8 cellular contexts compared by ENCODE assay signal in the genomic region with DNA sequence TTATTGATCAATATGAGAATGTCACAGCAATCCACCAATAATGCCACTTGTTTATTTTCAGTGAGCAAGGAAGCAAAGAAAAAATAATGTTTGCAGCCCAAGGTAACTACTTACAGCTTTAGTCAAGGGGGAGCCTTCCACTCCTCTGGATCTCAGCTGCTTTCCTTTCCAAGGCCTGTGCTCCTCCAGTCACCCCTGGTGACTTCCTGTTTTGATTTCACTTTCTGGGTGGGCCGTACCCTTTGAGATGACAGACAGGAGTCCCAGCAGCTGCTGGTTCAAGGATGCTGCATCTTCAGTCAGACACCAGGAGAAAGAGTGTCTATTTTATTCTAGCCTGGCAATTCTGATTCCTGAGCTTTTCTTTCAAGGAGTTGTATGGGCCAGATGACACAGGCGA. TPM values are rescaled to one million over a fixed set of nuclear protein-coding genes. Genes with fewer than 3 reads are reported as not detected.
A peak's percentile ranks its signal among the peaks of the same experiment; 100 is the strongest.
DNase-seq lines count a peak whose midpoint lies in the region; ATAC-seq, FAIRE-seq and TF ChIP-seq lines count a peak whose summit lies in the region.

No MANE protein-coding gene starts in this region.

- H3K27ac ChIP-seq in pancreas = peak overlapping the region in 1 of 4 donors; percentile 8

- H3K9me3 ChIP-seq in pancreas = no peaks in the 10 kb centered on the region

- no peaks in the 10 kb centered on the region for H3K36me3 ChIP-seq in pancreas

- H3K27me3 ChIP-seq in pancreas = no peaks in the 10 kb centered on the region

- H3K4me3 ChIP-seq in pancreas = no peak overlapping the region

- WGBS in pancreas, 2 donors = 73 to 84% methylated on average over 2 of the region's 2 CpGs

- ATAC-seq in GM18508 (IDR thresholded peaks at IDR 0.05; ENCODE audit: insufficient read depth, unreplicated experiment) = peak; percentile 70
- peak; percentile 92 for ATAC-seq in HG02798 (IDR thresholded peaks at IDR 0.05; ENCODE audit: poor library complexity, unreplicated experiment)
- no peak for ATAC-seq in pancreas

- DNase-seq in NOMO-1 treated with dmso at 0.1 percent for 144 hours (lab: John Stamatoyannopoulos, UW; ENCODE audit: unreplicated experiment) (peak; percentile 43), pancreas (no peak), occipital lobe (lab: John Stamatoyannopoulos, UW) (no peak), urothelium cell line (ENCODE audit: low spot score) (no peak)
- DNase-seq in activated naive CD4-positive, alpha-beta T cell treated with Interleukin-2 at 50 U/mL for 16 hours = peak; percentile 20
- DNase-seq in stimulated activated CD4-positive, alpha-beta T cell treated with anti-CD3 and anti-CD28 coated beads, Interleukin-12 subunit alpha, Interleukin-12 subunit beta, amount 100 ng/mL, for 4 hours = peak; percentile 10

- peaks cover 0 to 18% (median 4%) of the 10 kb centered on the region in 3 donors for H3K4me1 ChIP-seq in pancreas

- TF ChIP-seq CTCF in pancreas (IDR thresholded peaks at IDR 0.05) = no peak

- intact Hi-C loops in pancreas (cut with DNase I) = loop anchor here in 2 of 3 donors (10.0 kb wide), 1 partner anchor 88 kb away; no protein-coding TSS in a partner anchor

- no peak for FAIRE-seq in pancreas (lab: Jason Lieb, UNC)
- FAIRE-seq in urothelium cell line (lab: Jason Lieb, UNC) = no peak

RNA-seq across cellular contexts. Expression of gene VNN2, which starts 5.6 kb away (rescaled TPM):
- total RNA-seq in pancreas (1 to 10 TPM in 3 of 6 donors, under 1 TPM in 3; 0.63 to 9.6 (median 1.7) TPM), occipital lobe (0.94 TPM)
- polyA plus RNA-seq in pancreas = 1 to 10 TPM in 1 of 2 donors, under 1 TPM in 1; 0.72 to 1.2 TPM

RNA-seq across cellular contexts. Expression of gene SLC18B1, which starts 35.2 kb away (rescaled TPM):
- total RNA-seq in pancreas (1 to 10 TPM; 4.4 to 9.9 (median 7.2) TPM), occipital lobe (16.4 TPM)
- polyA plus RNA-seq in pancreas = 10 to 100 TPM in 1 of 2 donors, 1 to 10 TPM in 1; 5.5 to 10.9 TPM

RNA-seq across cellular contexts. Expression of gene VNN1, which starts 49.4 kb away (rescaled TPM):
- total RNA-seq in pancreas (1 to 10 TPM in 3 of 6 donors, under 1 TPM in 3; 0.13 to 4.7 (median 1.0) TPM), occipital lobe (not detected)
- polyA plus RNA-seq in pancreas = 1 to 10 TPM in 1 of 2 donors, under 1 TPM in 1; 0.82 to 1.6 TPM

RNA-seq across cellular contexts. Expression of gene RPS12, which starts 51.1 kb away (rescaled TPM):
- total RNA-seq in pancreas = 100 to 1,000 TPM; 511 to 945 (median 775) TPM
- polyA plus RNA-seq in pancreas = 1,000 to 10,000 TPM in 1 of 2 donors, 100 to 1,000 TPM in 1; 995 to 1,464 TPM
- total RNA-seq in occipital lobe = 772 TPM

Comparison
In these comparisons a context has a peak if more than half of its experiments do, and no peak if none do; other contexts are left out.
1. ATAC-seq: peak in GM18508 (single experiment) and HG02798 (single experiment); none in pancreas (0 of 4).
2. DNase-seq: peak in NOMO-1 treated with dmso at 0.1 percent for 144 hours (single experiment), activated naive CD4-positive, alpha-beta T cell treated with Interleukin-2 at 50 U/mL for 16 hours (single experiment) and stimulated activated CD4-positive, alpha-beta T cell treated with anti-CD3 and anti-CD28 coated beads, Interleukin-12 subunit alpha, Interleukin-12 subunit beta, amount 100 ng/mL, for 4 hours (single experiment); none in pancreas (0 of 6), occipital lobe (single experiment) and urothelium cell line (single experiment).